Comparison of ENCODE assay signal across 8 cellular contexts in genomic region chr15:98779463-98780071, GRCh38.
A peak's percentile ranks its signal among the peaks of the same experiment; 100 is the strongest.
DNase-seq lines count a peak whose midpoint lies in the region; ATAC-seq and TF ChIP-seq lines count a peak whose summit lies in the region.

No MANE protein-coding gene starts in this region.

- no peak overlapping the region for H3K4me3 ChIP-seq in BJ (ENCODE audit: low read depth, low read length)
- no peak overlapping the region for H3K4me3 ChIP-seq in ectodermal cell (ENCODE audit: insufficient read depth, low read depth, low read length)

- WGBS in ectodermal cell, 2 experiments, result 21 to 26% methylated on average over 15 to 16 of the region's 16 CpGs

- H3K4me1 Mint-ChIP-seq in activated CD4-positive, alpha-beta memory T cell treated with anti-CD3 and anti-CD28 coated beads for 36 hours (ENCODE audit: low read depth), result peaks cover 20% of the 10 kb centered on the region
- H3K4me1 Mint-ChIP-seq in memory B cell, result peaks cover 14% of the 10 kb centered on the region

- peaks cover 2% of the 10 kb centered on the region for H3K27me3 Mint-ChIP-seq in activated CD4-positive, alpha-beta memory T cell treated with anti-CD3 and anti-CD28 coated beads for 36 hours
- H3K27me3 Mint-ChIP-seq in memory B cell, result peaks cover 4% of the 10 kb centered on the region

- POLR2A ChIA-PET in BJ (lab: Charles Lee), result no interaction called here
- POLR2A ChIA-PET in activated CD4-positive, alpha-beta memory T cell treated with anti-CD3 and anti-CD28 coated beads for 36 hours (lab: Charles Lee), result no interaction called here

- no peaks in the 10 kb centered on the region for H3K36me3 Mint-ChIP-seq in activated CD4-positive, alpha-beta memory T cell treated with anti-CD3 and anti-CD28 coated beads for 36 hours
- no peaks in the 10 kb centered on the region for H3K36me3 Mint-ChIP-seq in memory B cell

- H3K36me3 ChIP-seq in BJ (ENCODE audit: control insufficient read depth, insufficient read depth, low read length) (no peaks in the 10 kb centered on the region), ectodermal cell (ENCODE audit: control insufficient read depth, insufficient read depth, low read length) (no peaks in the 10 kb centered on the region)

- DNase-seq in BJ (ENCODE audit: low read depth) (no peak), NCI-H748 (lab: John Stamatoyannopoulos, UW; ENCODE audit: unreplicated experiment) (peak; percentile 66), memory B cell (ENCODE audit: low spot score in 2 of 2) (peak; percentile 61 to 73)
- peak; percentile 82 for DNase-seq in activated CD4-positive, alpha-beta memory T cell treated with anti-CD3 and anti-CD28 coated beads for 36 hours
- peak; percentile 38 to 49 for DNase-seq in stimulated activated CD8-positive, alpha-beta memory T cell treated with anti-CD3 and anti-CD28 coated beads, Interleukin-15, amount 100 ng/mL, for 48 hours (ENCODE audit: low read depth in 2 of 2)

- H3K4me3 Mint-ChIP-seq in activated CD4-positive, alpha-beta memory T cell treated with anti-CD3 and anti-CD28 coated beads for 36 hours, result peak overlapping the region; percentile 21
- no peak overlapping the region for H3K4me3 Mint-ChIP-seq in memory B cell

- H3K9me3 Mint-ChIP-seq in activated CD4-positive, alpha-beta memory T cell treated with anti-CD3 and anti-CD28 coated beads for 36 hours, result no peaks in the 10 kb centered on the region
- no peaks in the 10 kb centered on the region for H3K9me3 Mint-ChIP-seq in memory B cell

- H3K9me3 ChIP-seq in ectodermal cell (ENCODE audit: control insufficient read depth, low read length), result no peaks in the 10 kb centered on the region

- CTCF ChIA-PET in BJ (lab: Yijun Ruan, JAX), result interaction anchor here (0.6 to 3.3 kb wide), 27 partner anchors 9 to 537 kb away, joined by 3 to 16 read pairs (median 4); no protein-coding TSS in a partner anchor
- CTCF ChIA-PET in activated CD4-positive, alpha-beta memory T cell treated with anti-CD3 and anti-CD28 coated beads for 36 hours (lab: Charles Lee), result interaction anchor here (0.6 to 7.3 kb wide), 25 partner anchors 9 to 297 kb away, joined by 3 to 83 read pairs (median 5); no protein-coding TSS in a partner anchor

- H3K27me3 ChIP-seq in BJ (ENCODE audit: control insufficient read depth, insufficient read depth, low read length) (no peaks in the 10 kb centered on the region), ectodermal cell (ENCODE audit: control insufficient read depth, insufficient read depth, low read length, poor library complexity, severe bottlenecking) (no peaks in the 10 kb centered on the region)

- H3K27ac ChIP-seq in ectodermal cell (ENCODE audit: insufficient read depth, low read depth, low read length, poor library complexity, severe bottlenecking), result peak overlapping the region; percentile 38

- peaks cover 5% of the 10 kb centered on the region for H3K4me1 ChIP-seq in ectodermal cell (ENCODE audit: control insufficient read depth, insufficient read depth, low read length)

- ATAC-seq in GM18907 (IDR thresholded peaks at IDR 0.05; ENCODE audit: unreplicated experiment) (peak; percentile 93), HG03175 (IDR thresholded peaks at IDR 0.05; ENCODE audit: unreplicated experiment) (peak; percentile 73), memory B cell (ENCODE audit: low read depth) (peak; percentile 67)

- H3K27ac Mint-ChIP-seq in activated CD4-positive, alpha-beta memory T cell treated with anti-CD3 and anti-CD28 coated beads for 36 hours, result no peak overlapping the region
- H3K27ac Mint-ChIP-seq in memory B cell, result no peak overlapping the region

- intact Hi-C loops in activated CD4-positive, alpha-beta memory T cell treated with anti-CD3 and anti-CD28 coated beads for 36 hours (cut with micrococcal nuclease), result loop anchor here (1.0 to 10.0 kb wide), 6 partner anchors 65 to 297 kb away; no protein-coding TSS in a partner anchor

- peak; percentile 96 for TF ChIP-seq CTCF in BJ (IDR thresholded peaks at IDR 0.05; ENCODE audit: insufficient read depth, low read depth, low read length)
